8 cellular contexts compared by ENCODE assay signal in the genomic region with DNA sequence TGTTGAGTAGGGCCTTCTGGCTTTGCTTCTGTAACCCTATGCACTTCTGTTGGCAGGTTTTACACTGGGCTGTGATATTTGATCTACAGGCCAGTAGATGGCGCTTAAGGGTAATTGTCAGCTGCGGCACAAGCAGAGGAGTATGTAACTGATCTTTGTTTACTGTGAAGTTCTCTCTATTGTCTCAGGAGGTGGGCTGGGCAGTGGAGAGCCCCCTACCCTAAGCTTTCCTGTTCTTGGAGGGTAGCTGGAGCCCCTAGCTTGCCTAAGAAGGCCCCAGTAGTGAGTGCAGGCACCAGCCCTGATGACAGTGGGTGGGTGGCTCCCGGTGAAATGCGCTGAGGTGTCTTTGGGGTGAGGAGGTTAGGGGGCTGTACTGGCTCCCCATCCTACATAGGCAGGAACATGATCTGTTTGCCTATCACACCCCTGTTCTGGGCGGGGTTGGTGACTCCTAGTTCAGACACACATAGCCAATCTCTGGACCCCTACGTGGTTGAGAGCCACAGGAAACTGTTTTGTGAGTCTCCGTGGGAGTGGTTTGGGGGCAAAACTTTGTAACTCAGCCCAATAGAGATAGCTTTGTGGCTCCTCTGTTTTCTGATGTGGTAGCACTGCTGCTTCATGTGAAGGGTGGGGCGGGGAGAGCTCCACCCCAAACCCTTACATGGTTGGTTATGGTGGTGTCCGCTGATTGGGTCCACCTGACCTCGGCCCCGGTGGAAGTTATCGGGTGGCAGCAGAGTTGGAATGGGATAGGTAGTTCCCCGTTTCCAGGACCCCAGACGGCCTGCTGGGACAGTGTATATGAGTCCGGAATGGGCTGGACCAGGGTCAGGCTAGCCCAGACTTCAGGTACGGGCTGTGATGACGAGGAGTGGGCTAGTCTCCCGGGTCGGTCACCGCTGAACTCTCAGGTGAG.
A peak's percentile ranks its signal among the peaks of the same experiment; 100 is the strongest.
DNase-seq lines count a peak whose midpoint lies in the region; ATAC-seq and TF ChIP-seq lines count a peak whose summit lies in the region.

No MANE protein-coding gene starts in this region.

- peak; percentile 69 for ATAC-seq in GM19035 (IDR thresholded peaks at IDR 0.05; ENCODE audit: unreplicated experiment)
- peak; percentile 77 for ATAC-seq in foreskin keratinocyte

- TF ChIP-seq CTCF in AG10803 (conservative IDR thresholded peaks at IDR 0.05; ENCODE audit: low read length), result peak; percentile 90
- TF ChIP-seq CTCF in foreskin keratinocyte (conservative IDR thresholded peaks at IDR 0.05), result peak; percentile 86
- TF ChIP-seq CTCF in stomach (IDR thresholded peaks at IDR 0.05), result peak in 5 of 7 experiments; percentile 33 to 72 (median 68)

- H3K4me3 ChIP-seq in AG10803 (ENCODE audit: low read length), result peak overlapping the region; percentile 39
- peak overlapping the region; percentile 32; the same call in 1 of the 2 replicates for H3K4me3 ChIP-seq in HUES64 (ENCODE audit: low read length)
- no peak overlapping the region for H3K4me3 ChIP-seq in neuron (ENCODE audit: low read length)
- peak overlapping the region; percentile 23 to 41 (median 30) for H3K4me3 ChIP-seq in stomach

- no peak overlapping the region for H3K9ac ChIP-seq in HUES64 (ENCODE audit: low read depth, low read length)

- peaks cover 22% of the 10 kb centered on the region for H3K4me1 ChIP-seq in HUES64 (ENCODE audit: insufficient read depth, low read length)
- H3K4me1 ChIP-seq in foreskin keratinocyte, result no peaks in the 10 kb centered on the region
- no peaks in the 10 kb centered on the region for H3K4me1 ChIP-seq in neuron (ENCODE audit: insufficient read depth, low read length)
- H3K4me1 ChIP-seq in stomach, result peaks cover 4 to 37% (median 22%) of the 10 kb centered on the region in 4 donors

- H2AFZ ChIP-seq in neuron (ENCODE audit: low read depth, low read length), result peak overlapping the region; percentile 18

- DNase-seq in AG10803 (ENCODE audit: low read depth), result peak; percentile 79
- peak; percentile 74 for DNase-seq in RKO (ENCODE audit: low spot score)
- DNase-seq in activated T-helper 1 cell treated with anti-CD3 and anti-CD28 coated beads, Interleukin-2, amount 50 U/mL, for 16 hours (ENCODE audit: low read depth in 1 of 2, low spot score in 1 of 2), result peak; percentile 54 to 55
- peak; percentile 14 to 33 for DNase-seq in foreskin keratinocyte
- peak; percentile 37 for DNase-seq in stomach

- H3K27ac ChIP-seq in HUES64 (ENCODE audit: low read depth, low read length), result no peak overlapping the region
- no peak overlapping the region for H3K27ac ChIP-seq in foreskin keratinocyte
- peak overlapping the region; percentile 20 to 67 (median 53) for H3K27ac ChIP-seq in stomach

- intact Hi-C loops in stomach (cut with DNase I; ENCODE audit: low total_unique reads), result loop anchor here (5.0 kb wide), 1 partner anchor 224 kb away; the partner anchor contains the start of gene SLFN12L

- WGBS in HUES64, result 75% methylated on average over 20 of the region's 20 CpGs
- WGBS in stomach, 5 donors, result 11 to 17% (median 14%) methylated on average over 14 to 20 of the region's 20 CpGs

- H3K36me3 ChIP-seq in HUES64 (ENCODE audit: insufficient read depth, low read length), result no peaks in the 10 kb centered on the region
- H3K36me3 ChIP-seq in neuron (ENCODE audit: insufficient read depth, low read length), result no peaks in the 10 kb centered on the region
- no peaks in the 10 kb centered on the region for H3K36me3 ChIP-seq in stomach

- TF ChIP-seq POLR2A in stomach (IDR thresholded peaks at IDR 0.05), result no peak

- H3K27me3 ChIP-seq in HUES64 (ENCODE audit: insufficient read depth, low read length) (no peaks in the 10 kb centered on the region; the same call in 1 of the 2 replicates), foreskin keratinocyte (peaks cover 22% of the 10 kb centered on the region), neuron (ENCODE audit: insufficient read depth, low read length) (peaks cover 4% of the 10 kb centered on the region), stomach (peaks cover 0 to 14% (median 0%) of the 10 kb centered on the region in 3 donors)

- no peak for TF ChIP-seq EP300 in stomach (IDR thresholded peaks at IDR 0.05)

- H3K9me3 ChIP-seq in HUES64 (ENCODE audit: insufficient read depth, low read depth, low read length) (no peaks in the 10 kb centered on the region; the same call in 1 of the 2 replicates), neuron (ENCODE audit: low read length) (no peaks in the 10 kb centered on the region), stomach (no peaks in the 10 kb centered on the region)

Comparison
In these comparisons a context has a peak if more than half of its experiments do, and no peak if none do; other contexts are left out.
1. DNase-seq: peak in every context shown above with its lines; median percentile 79 in AG10803; 74 in RKO; 54 in activated T-helper 1 cell treated with anti-CD3 and anti-CD28 coated beads, Interleukin-2, amount 50 U/mL, for 16 hours; 37 in stomach; 24 in foreskin keratinocyte.
2. H3K27ac ChIP-seq: peak in stomach (5 of 5); none in HUES64 (single experiment) and foreskin keratinocyte (single experiment).
3. Peak in every context shown above with its lines, with median percentiles within 50 percentile points of each other: CTCF ChIP-seq.